Comparison of ENCODE assay signal across 17 cellular contexts in genomic region chr4:99649778-99650177, GRCh38. TPM values are rescaled to one million over a fixed set of nuclear protein-coding genes. Genes with fewer than 3 reads are reported as not detected.
DNase-seq lines count a peak whose midpoint lies in the region; ATAC-seq lines count a peak whose summit lies in the region.
"Had no signal": no experiment of that assay in that cellular context is flagged by ENCODE, and none has a peak within 500 bp of the region (broad histone marks: within the 10 kb centered on the region; RNA-seq: fewer than 3 reads in every experiment).

No MANE protein-coding gene starts in this region.

- ATAC-seq in naive thymus-derived CD4-positive, alpha-beta T cell: peak; percentile 18
- ATAC-seq in sciatic nerve (peak; percentile 21), GM19463 (IDR thresholded peaks at IDR 0.05; ENCODE audit: unreplicated experiment) (no peak)
- ATAC-seq: K562 had no signal

- H3K36me3 Mint-ChIP-seq in naive thymus-derived CD4-positive, alpha-beta T cell: no peaks in the 10 kb centered on the region
- H3K36me3 Mint-ChIP-seq: CD4-positive, alpha-beta memory T cell had no signal

- DNase-seq in Karpas-422 (no peak), sciatic nerve (ENCODE audit: low spot score) (no peak), NCI-H146 (lab: John Stamatoyannopoulos, UW) (no peak), DMS79 treated with DMSO at 0.1 percent for 48 hours (lab: John Stamatoyannopoulos, UW) (no peak), middle frontal gyrus (ENCODE audit: extremely low spot score, low spot score) (no peak)
- no peak for DNase-seq in naive thymus-derived CD4-positive, alpha-beta T cell
- DNase-seq: BE2C, DMS153, HFFc6, NCI-H1105, NCI-H1694, OCI-M1, SHP77 treated with DMSO at 0.1 percent for 48 hours had no signal

- H3K4me2 ChIP-seq in BLaER1 (peak overlapping the region; percentile 51), Karpas-422 (ENCODE audit: low read depth, low read length, poor library complexity, severe bottlenecking) (peak overlapping the region; percentile 58)

- no peaks in the 10 kb centered on the region for H4K20me1 ChIP-seq in BLaER1
- no peaks in the 10 kb centered on the region for H4K20me1 ChIP-seq in Karpas-422 (ENCODE audit: insufficient read depth, low read depth, low read length)

- no peaks in the 10 kb centered on the region for H3K36me3 ChIP-seq in BLaER1
- H3K36me3 ChIP-seq in Karpas-422 (ENCODE audit: insufficient read depth, low read length): no peaks in the 10 kb centered on the region
- H3K36me3 ChIP-seq in naive thymus-derived CD4-positive, alpha-beta T cell (ENCODE audit: control insufficient read depth in 2 of 3, insufficient read depth in 3 of 3, low read length in 3 of 3): no peaks in the 10 kb centered on the region
- H3K36me3 ChIP-seq: BE2C had no signal

- POLR2A ChIA-PET in naive thymus-derived CD4-positive, alpha-beta T cell (lab: Charles Lee): no interaction called here

- H3K9me3 Mint-ChIP-seq in naive thymus-derived CD4-positive, alpha-beta T cell: peaks cover 0 to 2% (median 0%) of the 10 kb centered on the region in 11 donors
- H3K9me3 Mint-ChIP-seq: CD4-positive, alpha-beta memory T cell had no signal

- H3K27me3 Mint-ChIP-seq in naive thymus-derived CD4-positive, alpha-beta T cell: peaks cover 0 to 4% (median 0%) of the 10 kb centered on the region in 5 donors
- H3K27me3 Mint-ChIP-seq: CD4-positive, alpha-beta memory T cell had no signal

- peak overlapping the region; percentile 67; the same call in 1 of the 2 replicates for H2AFZ ChIP-seq in Karpas-422 (ENCODE audit: low read length)

- no peak overlapping the region for H3K4me3 Mint-ChIP-seq in naive thymus-derived CD4-positive, alpha-beta T cell
- H3K4me3 Mint-ChIP-seq: CD4-positive, alpha-beta memory T cell; HFFc6 had no signal

- no peak overlapping the region for H3K9ac ChIP-seq in BLaER1
- peak overlapping the region; percentile 53 for H3K9ac ChIP-seq in Karpas-422 (ENCODE audit: low read length)

- H3K9me3 ChIP-seq in BLaER1: peaks cover 16% of the 10 kb centered on the region; the same call in 1 of the 2 replicates
- H3K9me3 ChIP-seq in Karpas-422 (ENCODE audit: low read length): no peaks in the 10 kb centered on the region
- H3K9me3 ChIP-seq in naive thymus-derived CD4-positive, alpha-beta T cell (ENCODE audit: control insufficient read depth in 2 of 3, low read length in 3 of 3): no peaks in the 10 kb centered on the region
- H3K9me3 ChIP-seq: BE2C had no signal

- intact Hi-C loops in naive thymus-derived CD4-positive, alpha-beta T cell (cut with micrococcal nuclease): no loop called here
- intact Hi-C loops in sciatic nerve (cut with DNase I): no loop called here

- no peaks in the 10 kb centered on the region for H3K79me2 ChIP-seq in Karpas-422 (ENCODE audit: low read length)

- CTCF ChIA-PET in naive thymus-derived CD4-positive, alpha-beta T cell (lab: Charles Lee): no interaction called here

- H3K27me3 ChIP-seq in BLaER1 (no peaks in the 10 kb centered on the region), Karpas-422 (ENCODE audit: low read length) (no peaks in the 10 kb centered on the region)
- no peaks in the 10 kb centered on the region for H3K27me3 ChIP-seq in naive thymus-derived CD4-positive, alpha-beta T cell (ENCODE audit: control insufficient read depth in 2 of 2, insufficient read depth in 2 of 2, low read length in 2 of 2)
- H3K27me3 ChIP-seq: BE2C had no signal

- no peaks in the 10 kb centered on the region for H3K4me1 Mint-ChIP-seq in naive thymus-derived CD4-positive, alpha-beta T cell
- H3K4me1 Mint-ChIP-seq: CD4-positive, alpha-beta memory T cell had no signal

- H3K4me1 ChIP-seq in BLaER1: peaks cover 65% of the 10 kb centered on the region
- H3K4me1 ChIP-seq in Karpas-422 (ENCODE audit: low read length): peaks cover 97% of the 10 kb centered on the region
- H3K4me1 ChIP-seq in naive thymus-derived CD4-positive, alpha-beta T cell (ENCODE audit: control insufficient read depth in 2 of 2, insufficient read depth in 2 of 2, low read length in 2 of 2): no peaks in the 10 kb centered on the region
- H3K4me1 ChIP-seq: BE2C had no signal

- H3K4me3 ChIP-seq in BLaER1 (no peak overlapping the region), Karpas-422 (ENCODE audit: low read length) (peak overlapping the region; percentile 55; the same call in 1 of the 2 replicates)
- no peak overlapping the region for H3K4me3 ChIP-seq in naive thymus-derived CD4-positive, alpha-beta T cell (ENCODE audit: low read length)
- H3K4me3 ChIP-seq: K562 had no signal

- no peaks in the 10 kb centered on the region for H3K9me2 ChIP-seq in Karpas-422 (replicated peaks; ENCODE audit: insufficient read depth, low read length)

- H3K27ac ChIP-seq in BLaER1 (no peak overlapping the region), Karpas-422 (ENCODE audit: low read length) (peak overlapping the region; percentile 21; the same call in 1 of the 2 replicates)
- H3K27ac ChIP-seq in naive thymus-derived CD4-positive, alpha-beta T cell (ENCODE audit: low read depth, low read length): no peak overlapping the region

- peak overlapping the region in 1 of 9 donors; percentile 54 for H3K27ac Mint-ChIP-seq in naive thymus-derived CD4-positive, alpha-beta T cell
- H3K27ac Mint-ChIP-seq: CD4-positive, alpha-beta memory T cell; HFFc6 had no signal

RNA-seq across cellular contexts. Expression of gene C4orf54, which starts 7.8 kb away (rescaled TPM):
- 3.4 and 4.7 TPM in 2 replicates for total RNA-seq in Karpas-422 (2014; rRNA removed; shearing (Covaris generic); ENCODE audit: low replicate concordance)
- not detected for total RNA-seq in naive thymus-derived CD4-positive, alpha-beta T cell
- not detected for polyA plus RNA-seq in naive thymus-derived CD4-positive, alpha-beta T cell
- not detected for total RNA-seq in sciatic nerve
- total RNA-seq: CD4-positive, alpha-beta memory T cell; K562 had no signal
- polyA plus RNA-seq: CD4-positive, alpha-beta memory T cell; K562 had no signal
